In the genomic region with DNA sequence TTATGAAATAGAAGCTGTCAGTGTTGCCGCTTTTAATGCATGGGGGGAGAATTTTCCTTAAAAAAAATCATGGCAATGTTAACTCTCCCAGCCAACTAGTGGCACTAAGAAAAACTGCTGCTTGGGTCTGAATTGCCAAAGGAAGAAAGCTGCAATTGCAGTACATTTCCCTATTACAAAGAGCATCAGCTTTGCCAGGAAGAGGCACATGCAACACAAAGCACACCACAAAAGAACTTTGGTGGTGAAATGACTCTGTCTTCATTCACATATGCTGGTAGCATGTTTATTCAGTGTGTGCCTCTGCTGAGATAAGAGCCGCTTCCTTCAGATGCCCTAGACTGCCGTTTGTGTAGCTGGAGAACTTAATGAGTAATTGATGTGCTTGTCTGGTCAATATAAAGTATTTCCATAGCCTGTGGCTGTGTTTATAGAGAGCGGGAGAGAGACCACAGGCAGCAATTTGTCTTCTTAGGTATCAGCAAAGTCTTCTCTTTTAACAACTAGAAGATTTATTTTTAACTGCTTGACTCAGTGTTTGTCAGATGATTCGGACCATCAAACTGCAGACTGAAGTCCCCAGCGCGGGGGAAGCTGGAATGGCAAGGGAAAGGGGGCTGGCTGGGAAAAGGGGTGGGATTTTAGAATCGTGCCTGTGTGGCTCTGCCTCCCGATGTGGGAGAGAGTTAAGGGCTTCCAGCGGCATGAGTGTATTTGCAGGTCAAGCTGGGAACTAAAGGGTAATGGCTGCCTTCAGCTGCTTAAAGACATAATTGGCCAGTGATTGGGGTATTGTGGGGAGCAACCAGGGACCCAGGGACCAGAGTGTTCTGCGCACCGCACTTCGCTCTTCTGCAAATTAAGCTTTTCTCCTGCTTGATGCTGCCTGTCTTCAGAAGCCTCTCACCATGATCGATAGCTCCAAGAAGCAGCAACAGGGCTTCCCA, we compare ENCODE assay signal across 8 cellular contexts.
DNase-seq lines count a peak whose midpoint lies in the region; ATAC-seq and TF ChIP-seq lines count a peak whose summit lies in the region.

No MANE protein-coding gene starts in this region.

- in situ Hi-C loops in astrocyte of the spinal cord (cut with HindIII; ENCODE audit: low sequenced_read_pairs) = no loop called here

- WGBS in spleen, 5 donors = 74 to 77% (median 75%) methylated on average over 14 of the region's 14 CpGs

- ATAC-seq in GM18907 (IDR thresholded peaks at IDR 0.05; ENCODE audit: unreplicated experiment) = no peak

- TF ChIP-seq CTCF in astrocyte of the spinal cord (IDR thresholded peaks at IDR 0.05; ENCODE audit: low read depth, low read length) (peak; percentile 63), spleen (IDR thresholded peaks at IDR 0.05 in 8 of 11, conservative IDR thresholded peaks at IDR 0.05 in 3 of 11) (peak in 5 of 11 experiments; percentile 19 to 38 (median 28))

- peaks cover 4 to 18% (median 18%) of the 10 kb centered on the region in 3 donors for H3K4me1 ChIP-seq in skeletal muscle tissue (ENCODE audit: control insufficient read depth in 3 of 3, insufficient read depth in 3 of 3, low read length in 3 of 3)
- H3K4me1 ChIP-seq in spleen = peaks cover 0 to 24% (median 4%) of the 10 kb centered on the region in 6 donors

- H3K4me3 ChIP-seq in astrocyte of the spinal cord (ENCODE audit: low read depth, low read length) (peak overlapping the region; percentile 32), skeletal muscle tissue (ENCODE audit: low read length in 3 of 3) (peak overlapping the region; percentile 67 to 80 (median 78)), spleen (peak overlapping the region in 3 of 8 donors; percentile 7 to 37 (median 14))

- DNase-seq in EH (ENCODE audit: low read depth) = peak; percentile 86
- peak; percentile 99 for DNase-seq in NCI-H146 treated with DMSO at 0.1 percent for 48 hours (lab: John Stamatoyannopoulos, UW; ENCODE audit: unreplicated experiment)
- DNase-seq in astrocyte of the spinal cord (ENCODE audit: low read depth, low spot score) = peak; percentile 76
- DNase-seq in iPS-NIHi7 (ENCODE audit: extremely low spot score) = peak; percentile 58
- no peak for DNase-seq in KG1 (lab: John Stamatoyannopoulos, UW)
- no peak for DNase-seq in spleen

- TF ChIP-seq POLR2A in spleen (IDR thresholded peaks at IDR 0.05) = no peak

- H3K9me3 ChIP-seq in skeletal muscle tissue (ENCODE audit: control insufficient read depth in 3 of 3, low read length in 3 of 3) = no peaks in the 10 kb centered on the region
- H3K9me3 ChIP-seq in spleen = no peaks in the 10 kb centered on the region

- H3K27me3 ChIP-seq in skeletal muscle tissue (ENCODE audit: control insufficient read depth in 3 of 3, insufficient read depth in 3 of 3, low read length in 3 of 3) = no peaks in the 10 kb centered on the region
- H3K27me3 ChIP-seq in spleen (replicated peaks in 1 of 7) = no peaks in the 10 kb centered on the region

- H3K9ac ChIP-seq in skeletal muscle tissue (ENCODE audit: low read depth in 1 of 3, low read length in 3 of 3) = peak overlapping the region; percentile 72 to 91 (median 83)

- H3K27ac ChIP-seq in skeletal muscle tissue (ENCODE audit: low read depth, low read length) = peak overlapping the region; percentile 93
- H3K27ac ChIP-seq in spleen = peak overlapping the region in 4 of 8 donors; percentile 16 to 41 (median 24)

- intact Hi-C loops in spleen (cut with DNase I; ENCODE audit: low total_unique reads) = loop anchor here (10.0 kb wide), 1 partner anchor 101 kb away; no protein-coding TSS in a partner anchor

- H3K36me3 ChIP-seq in skeletal muscle tissue (ENCODE audit: control insufficient read depth in 3 of 3, insufficient read depth in 3 of 3, low read length in 3 of 3) = peaks cover 0 to 2% (median 0%) of the 10 kb centered on the region in 3 donors
- H3K36me3 ChIP-seq in spleen = no peaks in the 10 kb centered on the region

Comparison
In these comparisons a context has a peak if more than half of its experiments do, and no peak if none do; other contexts are left out.
1. DNase-seq: peak in EH (single experiment), NCI-H146 treated with DMSO at 0.1 percent for 48 hours (single experiment), astrocyte of the spinal cord (single experiment) and iPS-NIHi7 (single experiment); none in KG1 (single experiment) and spleen (single experiment).